Comparison of ENCODE assay signal across 19 cellular contexts in genomic region chr1:167332503-167332902, GRCh38.
DNase-seq lines count a peak whose midpoint lies in the region; ATAC-seq, FAIRE-seq and TF ChIP-seq lines count a peak whose summit lies in the region.
"Had no signal": no experiment of that assay in that cellular context is flagged by ENCODE, and none has a peak within 500 bp of the region (broad histone marks: within the 10 kb centered on the region; RNA-seq: fewer than 3 reads in every experiment).

No MANE protein-coding gene starts in this region.

- peaks cover 3% of the 10 kb centered on the region for H3K79me2 ChIP-seq in HepG2 (ENCODE audit: insufficient read depth, low read length)

- no peaks in the 10 kb centered on the region for H3K27me3 Mint-ChIP-seq in CD14-positive monocyte (ENCODE audit: low read depth in 3 of 3)
- no peaks in the 10 kb centered on the region for H3K27me3 Mint-ChIP-seq in central memory CD8-positive, alpha-beta T cell
- H3K27me3 Mint-ChIP-seq: dendritic cell treated with granulocyte-macrophage colony-stimulating factor and Interleukin-4, amounts not matched to agents 40 ng/mL and 50 ng/mL, for 4 days; naive thymus-derived CD4-positive, alpha-beta T cell had no signal

- no peak overlapping the region for H3K9ac ChIP-seq in HepG2 (ENCODE audit: insufficient read depth, low read depth, low read length)

- H3K27me3 ChIP-seq in HepG2 (ENCODE audit: control insufficient read depth in 1 of 2, insufficient read depth in 2 of 2, low read length in 2 of 2) (no peaks in the 10 kb centered on the region), tibial nerve (no peaks in the 10 kb centered on the region)
- H3K27me3 ChIP-seq: uterus had no signal

- DNase-seq in CD14-positive monocyte (ENCODE audit: low spot score) (no peak), NAMALWA (ENCODE audit: low spot score) (peak; percentile 33), HepG2 (ENCODE audit: low spot score) (peak; percentile 41), tibial nerve (ENCODE audit: low spot score in 2 of 2) (no peak), DMS153 treated with DMSO at 0.1 percent for 48 hours (lab: John Stamatoyannopoulos, UW; ENCODE audit: unreplicated experiment) (no peak), posterior vena cava (ENCODE audit: low spot score) (no peak), germinal center (ENCODE audit: low spot score) (no peak)
- no peak for DNase-seq in central memory CD8-positive, alpha-beta T cell (ENCODE audit: low spot score in 2 of 2)
- DNase-seq: amniotic stem cell; DMS 273 treated with DMSO at 0.1 percent for 48 hours; naive thymus-derived CD4-positive, alpha-beta T cell; NCI-H2081 treated with DMSO at 0.1 percent for 48 hours; NCI-H526; posterior cingulate gyrus; stimulated activated naive CD4-positive, alpha-beta T cell treated with Interleukin-2 at 50 U/mL for 16 hours; uterus had no signal

- H2AFZ ChIP-seq in HepG2 (ENCODE audit: low read length) = no peak overlapping the region

- intact Hi-C loops in CD14-positive monocyte (cut with micrococcal nuclease) = no loop called here
- intact Hi-C loops in HepG2 (cut with micrococcal nuclease; ENCODE audit: unreplicated experiment) = loop anchor here (5.0 kb wide), 1 partner anchor 45 kb away; no protein-coding TSS in a partner anchor
- intact Hi-C loops in posterior vena cava (cut with DNase I) = no loop called here

- TF ChIP-seq POLR2A in HepG2 (IDR thresholded peaks at IDR 0.05; ENCODE audit: insufficient read depth in 1 of 2, low read depth in 2 of 2, low read length in 2 of 2) = no peak
- no peak for TF ChIP-seq POLR2A in tibial nerve (IDR thresholded peaks at IDR 0.05)

- CTCF ChIA-PET in HepG2 (lab: Yijun Ruan, JAX; ENCODE audit: low intra/inter-chr PET ratio, low total read pairs) = no interaction called here

- in situ Hi-C loops in HepG2 (cut with HindIII; ENCODE audit: extremely low pct_ligation_motif_present, low pct_unique_long_range_greater_than_20kb) = no loop called here

- H3K4me3 ChIP-seq in HepG2 (replicated peaks in 1 of 3; ENCODE audit: insufficient read depth in 1 of 3, low read depth in 2 of 3, low read length in 3 of 3) (no peak overlapping the region; a peak in 1 of 6 replicates), tibial nerve (no peak overlapping the region)
- H3K4me3 ChIP-seq: uterus had no signal

- no peak overlapping the region for H3K4me2 ChIP-seq in HepG2 (ENCODE audit: low read depth, low read length)

- no peaks in the 10 kb centered on the region for H3K9me3 ChIP-seq in HepG2 (ENCODE audit: low read length)
- peaks cover 0 to 11% (median 0%) of the 10 kb centered on the region in 4 donors for H3K9me3 ChIP-seq in tibial nerve
- H3K9me3 ChIP-seq: uterus had no signal

- peaks cover 8 to 11% of the 10 kb centered on the region in 2 donors for H3K36me3 Mint-ChIP-seq in CD14-positive monocyte
- peaks cover 8% of the 10 kb centered on the region for H3K36me3 Mint-ChIP-seq in central memory CD8-positive, alpha-beta T cell (ENCODE audit: insufficient read depth)

- H3K4me1 ChIP-seq in HepG2 (ENCODE audit: insufficient read depth, low read length) (peaks cover 49% of the 10 kb centered on the region), tibial nerve (peaks cover 0 to 41% (median 5%) of the 10 kb centered on the region in 4 donors)
- H3K4me1 ChIP-seq: uterus had no signal

- TF ChIP-seq RAD21 in HepG2 (CRISPR knock-in tag; IDR thresholded peaks at IDR 0.05) = no peak

- BruUV-seq in HepG2 (replicated peaks; lab: Mats Ljungman, UMichigan) = no TSS peak

- H3K4me3 Mint-ChIP-seq in CD14-positive monocyte = peak overlapping the region in 1 of 2 donors; percentile 43
- H3K4me3 Mint-ChIP-seq in central memory CD8-positive, alpha-beta T cell = no peak overlapping the region
- H3K4me3 Mint-ChIP-seq: naive thymus-derived CD4-positive, alpha-beta T cell had no signal

- peak; percentile 67 for FAIRE-seq in HepG2 (lab: Jason Lieb, UNC)
- FAIRE-seq: H1, RCC 7860 had no signal

- no peak overlapping the region for H3K27ac ChIP-seq in HepG2 (ENCODE audit: extremely low read length, insufficient read depth, low read length)
- H3K27ac ChIP-seq in tibial nerve = no peak overlapping the region
- H3K27ac ChIP-seq: uterus had no signal

- no peaks in the 10 kb centered on the region for H4K20me1 ChIP-seq in HepG2 (ENCODE audit: insufficient read depth, low read length)

- peaks cover 59% of the 10 kb centered on the region for H3K4me1 Mint-ChIP-seq in CD14-positive monocyte
- peaks cover 20% of the 10 kb centered on the region for H3K4me1 Mint-ChIP-seq in central memory CD8-positive, alpha-beta T cell

- H3K36me3 ChIP-seq in HepG2 (replicated peaks in 1 of 2; ENCODE audit: control insufficient read depth in 1 of 2, insufficient read depth in 2 of 2, low read length in 2 of 2) = no peaks in the 10 kb centered on the region
- H3K36me3 ChIP-seq in tibial nerve = peaks cover 0 to 31% (median 0%) of the 10 kb centered on the region in 3 donors
- H3K36me3 ChIP-seq: uterus had no signal

- TF ChIP-seq EP300 in HepG2 (IDR thresholded peaks at IDR 0.05; ENCODE audit: low read depth in 2 of 2, low read length in 2 of 2) (peak in 1 of 2 experiments; percentile 5; a peak in 1 of 4 replicates), HepG2 (CRISPR knock-in tag; IDR thresholded peaks at IDR 0.05; ENCODE audit: borderline replicate concordance) (no peak), tibial nerve (IDR thresholded peaks at IDR 0.05) (no peak)

- WGBS in HepG2 (ENCODE audit: low lambda C conversion rate) = 0% methylated on average over 1 of the region's 1 CpG
- WGBS in tibial nerve, 2 donors = 16 to 35% methylated on average over 1 of the region's 1 CpG

- POLR2A ChIA-PET in HepG2 (lab: Yijun Ruan, JAX) = no interaction called here

- no peak for ATAC-seq in central memory CD8-positive, alpha-beta T cell (replicated peaks; ENCODE audit: extremely low read depth, poor library complexity, severe bottlenecking)
- peak; percentile 40; the same call in 1 of the 3 replicates for ATAC-seq in HepG2
- ATAC-seq: naive thymus-derived CD4-positive, alpha-beta T cell had no signal

- H3K27ac Mint-ChIP-seq in CD14-positive monocyte = peak overlapping the region in 4 of 7 donors; percentile 38 to 68 (median 45)
- H3K27ac Mint-ChIP-seq in central memory CD8-positive, alpha-beta T cell (ENCODE audit: low read depth) = peak overlapping the region; percentile 35
- H3K27ac Mint-ChIP-seq: dendritic cell treated with granulocyte-macrophage colony-stimulating factor and Interleukin-4, amounts not matched to agents 40 ng/mL and 50 ng/mL, for 4 days; naive thymus-derived CD4-positive, alpha-beta T cell had no signal

- no peak for TF ChIP-seq CTCF in CD14-positive monocyte (IDR thresholded peaks at IDR 0.05)
- no peak for TF ChIP-seq CTCF in HepG2 (CRISPR knock-in tag; IDR thresholded peaks at IDR 0.05)
- no peak for TF ChIP-seq CTCF in tibial nerve (IDR thresholded peaks at IDR 0.05)

- H3K9me3 Mint-ChIP-seq in CD14-positive monocyte = peaks cover 3 to 10% (median 6%) of the 10 kb centered on the region in 7 donors
- no peaks in the 10 kb centered on the region for H3K9me3 Mint-ChIP-seq in central memory CD8-positive, alpha-beta T cell

TF ChIP-seq in HepG2, 621 proteins besides CTCF, POLR2A, EP300 and RAD21 (continues in another document):
- TF ChIP-seq GATAD2A (CRISPR knock-in tag; IDR thresholded peaks at IDR 0.05) (peak; percentile 38; the same call in 1 of the 2 replicates), CEBPG (CRISPR knock-in tag; IDR thresholded peaks at IDR 0.05) (peak; percentile 45; the same call in 1 of the 2 replicates), ONECUT2 (CRISPR knock-in tag; IDR thresholded peaks at IDR 0.05) (0 out of 2 replicates have a peak, but pooled peaks have one; percentile 24), SOX13 (IDR thresholded peaks at IDR 0.05) (no peak), SOX13 (CRISPR knock-in tag; conservative IDR thresholded peaks at IDR 0.05 in 1 of 2, IDR thresholded peaks at IDR 0.05 in 1 of 2) (0 out of 4 replicates have a peak, but pooled peaks of 1 of the 2 experiments have one; percentile 36), FOXP4 (CRISPR knock-in tag; IDR thresholded peaks at IDR 0.05) (0 out of 2 replicates have a peak, but pooled peaks have one; percentile 14), MEIS1 (CRISPR knock-in tag; IDR thresholded peaks at IDR 0.05; ENCODE audit: borderline replicate concordance) (no peak)

Comparison
In these comparisons a context has a peak if more than half of its experiments do, and no peak if none do; other contexts are left out.
1. DNase-seq: peak in NAMALWA (single experiment) and HepG2 (single experiment); none in CD14-positive monocyte (single experiment), central memory CD8-positive, alpha-beta T cell (0 of 2), tibial nerve (0 of 2), DMS153 treated with DMSO at 0.1 percent for 48 hours (single experiment), posterior vena cava (single experiment) and germinal center (single experiment).